Comparison of ENCODE assay signal across 8 cellular contexts in the genomic region with DNA sequence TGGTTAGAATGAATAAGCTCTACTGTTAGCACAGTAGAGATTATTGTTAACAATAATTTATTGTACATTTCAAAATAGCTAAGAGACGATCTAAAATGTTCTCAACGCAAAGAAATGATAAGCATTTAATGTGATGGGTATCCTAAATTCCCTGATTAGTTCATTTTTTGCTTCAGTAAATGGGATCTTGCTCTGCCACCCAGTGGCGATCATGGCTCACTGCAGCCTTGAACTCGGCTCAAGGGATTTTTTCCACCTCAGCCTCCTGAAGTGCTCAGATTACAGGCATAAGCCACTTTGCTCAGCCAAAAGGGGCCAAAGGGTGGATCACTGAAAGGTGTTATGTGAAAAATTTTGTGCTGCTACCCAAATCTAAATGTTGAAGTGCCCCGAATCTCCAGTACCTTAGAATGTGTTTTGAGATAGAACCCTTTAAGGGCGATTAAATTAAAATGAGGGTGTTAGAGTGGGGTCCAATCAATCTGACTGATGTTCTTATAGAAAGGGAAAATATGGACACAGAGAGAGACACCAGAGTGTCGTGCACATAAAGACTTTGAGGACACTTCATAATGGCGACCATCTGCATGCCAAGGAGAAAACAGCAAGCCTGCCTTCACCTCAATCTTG. TPM values are rescaled to one million over a fixed set of nuclear protein-coding genes. Genes with fewer than 3 reads are reported as not detected.
DNase-seq lines count a peak whose midpoint lies in the region; ATAC-seq, FAIRE-seq and TF ChIP-seq lines count a peak whose summit lies in the region.

No MANE protein-coding gene starts in this region.

- H3K4me3 ChIP-seq in epithelial cell of esophagus (ENCODE audit: low read length): no peak overlapping the region

- FAIRE-seq in GM12892 (lab: Jason Lieb, UNC): peak; percentile 88

- H3K4me1 Mint-ChIP-seq in activated CD8-positive, alpha-beta memory T cell treated with anti-CD3 and anti-CD28 coated beads, Interleukin-2, amount 10 ng/mL, durations not matched to agents 7 days and 5 days: no peaks in the 10 kb centered on the region
- H3K4me1 Mint-ChIP-seq in natural killer cell treated with Interleukin-12 subunit alpha and Interleukin-12 subunit beta and Interleukin-15 and Interleukin-18, amount 100 ng/mL, for 72 hours (ENCODE audit: low read depth in 2 of 2): no peaks in the 10 kb centered on the region

- no peaks in the 10 kb centered on the region for H3K9me3 Mint-ChIP-seq in activated CD8-positive, alpha-beta memory T cell treated with anti-CD3 and anti-CD28 coated beads, Interleukin-2, amount 10 ng/mL, durations not matched to agents 7 days and 5 days (ENCODE audit: low read depth)
- no peaks in the 10 kb centered on the region for H3K9me3 Mint-ChIP-seq in natural killer cell treated with Interleukin-12 subunit alpha and Interleukin-12 subunit beta and Interleukin-15 and Interleukin-18, amount 100 ng/mL, for 72 hours

- ATAC-seq in activated CD8-positive, alpha-beta memory T cell treated with anti-CD3 and anti-CD28 coated beads, Interleukin-2, amount 10 ng/mL, durations not matched to agents 7 days and 5 days: peak; percentile 57
- ATAC-seq in natural killer cell treated with Interleukin-12 subunit alpha and Interleukin-12 subunit beta and Interleukin-15 and Interleukin-18, amount 100 ng/mL, for 72 hours: peak; percentile 62 to 73
- peak; percentile 43 for ATAC-seq in stimulated activated naive CD8-positive, alpha-beta T cell treated with anti-CD3 and anti-CD28 coated beads, Interleukin-15, Interleukin-2, amounts not matched to agents 100 U/mL and 50 U/mL, for 24 hours
- ATAC-seq in GM18498 (IDR thresholded peaks at IDR 0.05; ENCODE audit: unreplicated experiment): no peak

- no peak overlapping the region for H3K4me3 Mint-ChIP-seq in activated CD8-positive, alpha-beta memory T cell treated with anti-CD3 and anti-CD28 coated beads, Interleukin-2, amount 10 ng/mL, durations not matched to agents 7 days and 5 days
- H3K4me3 Mint-ChIP-seq in natural killer cell treated with Interleukin-12 subunit alpha and Interleukin-12 subunit beta and Interleukin-15 and Interleukin-18, amount 100 ng/mL, for 72 hours: no peak overlapping the region

- no peak for TF ChIP-seq POLR2A in GM12892 (IDR thresholded peaks at IDR 0.05; ENCODE audit: low read depth, low read length)

- H3K27ac Mint-ChIP-seq in activated CD8-positive, alpha-beta memory T cell treated with anti-CD3 and anti-CD28 coated beads, Interleukin-2, amount 10 ng/mL, durations not matched to agents 7 days and 5 days: no peak overlapping the region
- H3K27ac Mint-ChIP-seq in natural killer cell treated with Interleukin-12 subunit alpha and Interleukin-12 subunit beta and Interleukin-15 and Interleukin-18, amount 100 ng/mL, for 72 hours: no peak overlapping the region

- CTCF ChIA-PET in activated CD8-positive, alpha-beta memory T cell treated with anti-CD3 and anti-CD28 coated beads, Interleukin-2, amount 10 ng/mL, durations not matched to agents 7 days and 5 days (lab: Charles Lee): interaction anchor here (0.6 to 2.5 kb wide), 11 partner anchors 9 to 816 kb away, joined by 3 to 28 read pairs (median 3); a partner anchor contains a TSS

- H3K27me3 Mint-ChIP-seq in activated CD8-positive, alpha-beta memory T cell treated with anti-CD3 and anti-CD28 coated beads, Interleukin-2, amount 10 ng/mL, durations not matched to agents 7 days and 5 days: no peaks in the 10 kb centered on the region
- no peaks in the 10 kb centered on the region for H3K27me3 Mint-ChIP-seq in natural killer cell treated with Interleukin-12 subunit alpha and Interleukin-12 subunit beta and Interleukin-15 and Interleukin-18, amount 100 ng/mL, for 72 hours

- DNase-seq in AG08395 (ENCODE audit: low spot score) (peak; percentile 55), GM12892 (ENCODE audit: insufficient read length) (no peak), NCI-H748 (lab: John Stamatoyannopoulos, UW; ENCODE audit: unreplicated experiment) (peak; percentile 70), epithelial cell of esophagus (ENCODE audit: low read depth) (peak; percentile 67)
- DNase-seq in activated CD8-positive, alpha-beta memory T cell treated with anti-CD3 and anti-CD28 coated beads, Interleukin-2, amount 10 ng/mL, durations not matched to agents 7 days and 5 days: peak; percentile 70
- DNase-seq in natural killer cell treated with Interleukin-12 subunit alpha and Interleukin-12 subunit beta and Interleukin-15 and Interleukin-18, amount 100 ng/mL, for 72 hours (ENCODE audit: low spot score): peak; percentile 75
- DNase-seq in stimulated activated naive CD8-positive, alpha-beta T cell treated with anti-CD3 and anti-CD28 coated beads, Interleukin-15, Interleukin-2, amounts not matched to agents 100 U/mL and 50 U/mL, for 24 hours: peak; percentile 52

- TF ChIP-seq CTCF in epithelial cell of esophagus (IDR thresholded peaks at IDR 0.05; ENCODE audit: insufficient read depth, low read depth, low read length, missing control alignments): peak; percentile 94

- H3K36me3 Mint-ChIP-seq in activated CD8-positive, alpha-beta memory T cell treated with anti-CD3 and anti-CD28 coated beads, Interleukin-2, amount 10 ng/mL, durations not matched to agents 7 days and 5 days: peaks cover 2% of the 10 kb centered on the region
- H3K36me3 Mint-ChIP-seq in natural killer cell treated with Interleukin-12 subunit alpha and Interleukin-12 subunit beta and Interleukin-15 and Interleukin-18, amount 100 ng/mL, for 72 hours: no peaks in the 10 kb centered on the region

RNA-seq across cellular contexts. Expression of a gene that starts 31.5 kb away (rescaled TPM):
- polyA plus RNA-seq in GM12892 (2012; ENCODE audit: missing spikeins): 14.5 TPM
- 10 to 100 TPM; 20.6 to 25.8 TPM for total RNA-seq in activated CD8-positive, alpha-beta memory T cell treated with anti-CD3 and anti-CD28 coated beads, Interleukin-2, amount 10 ng/mL, durations not matched to agents 7 days and 5 days
- total RNA-seq in natural killer cell treated with Interleukin-12 subunit alpha and Interleukin-12 subunit beta and Interleukin-15 and Interleukin-18, amount 100 ng/mL, for 72 hours: 10 to 100 TPM; 13.3 to 18.1 TPM

RNA-seq across cellular contexts. Expression of a gene that starts 48.0 kb away (rescaled TPM):
- 122 TPM for polyA plus RNA-seq in GM12892 (2012; ENCODE audit: missing spikeins)
- 100 to 1,000 TPM; 168 to 207 TPM for total RNA-seq in activated CD8-positive, alpha-beta memory T cell treated with anti-CD3 and anti-CD28 coated beads, Interleukin-2, amount 10 ng/mL, durations not matched to agents 7 days and 5 days
- total RNA-seq in natural killer cell treated with Interleukin-12 subunit alpha and Interleukin-12 subunit beta and Interleukin-15 and Interleukin-18, amount 100 ng/mL, for 72 hours: 100 to 1,000 TPM; 241 to 252 TPM

RNA-seq across cellular contexts. Expression of a gene that starts 59.1 kb away (rescaled TPM):
- 15.4 TPM for polyA plus RNA-seq in GM12892 (2012; ENCODE audit: missing spikeins)
- total RNA-seq in activated CD8-positive, alpha-beta memory T cell treated with anti-CD3 and anti-CD28 coated beads, Interleukin-2, amount 10 ng/mL, durations not matched to agents 7 days and 5 days: 10 to 100 TPM; 10.6 to 14.3 TPM
- total RNA-seq in natural killer cell treated with Interleukin-12 subunit alpha and Interleukin-12 subunit beta and Interleukin-15 and Interleukin-18, amount 100 ng/mL, for 72 hours: 10 to 100 TPM in 1 of 2 donors, 1 to 10 TPM in 1; 7.0 to 11.2 TPM
